In genomic region chr12:112530941-112531340, GRCh38 we compare ENCODE assay signal across 9 cellular contexts.
"Had no signal": no experiment of that assay in that cellular context is flagged by ENCODE, and none has a peak within 500 bp of the region (broad histone marks: within the 10 kb centered on the region; RNA-seq: fewer than 3 reads in every experiment).

No MANE protein-coding gene starts in this region.

- H3K9me3 Mint-ChIP-seq: HFFc6, IgD-negative memory B cell had no signal

- H3K9me3 ChIP-seq: HAP-1 had no signal

- H3K4me3 ChIP-seq: GM23248, HAP-1 had no signal

- H3K27ac Mint-ChIP-seq: HFFc6, IgD-negative memory B cell had no signal

- H3K27ac ChIP-seq: GM23248, HL-60 had no signal

- H3K4me1 Mint-ChIP-seq: IgD-negative memory B cell had no signal

- H3K36me3 Mint-ChIP-seq: IgD-negative memory B cell had no signal

- DNase-seq: GM23248, GOT3, H7, HFFc6 had no signal

- ATAC-seq: HCT116, HepG2 had no signal

- H2AFZ ChIP-seq: GM23248 had no signal

- H3K36me3 ChIP-seq: HAP-1 had no signal

- H3K4me1 ChIP-seq: HAP-1 had no signal

- H3K4me3 Mint-ChIP-seq: HFFc6, IgD-negative memory B cell had no signal

- H3K9ac ChIP-seq: GM23248 had no signal

- FAIRE-seq: HepG2 had no signal
